8 cellular contexts compared by ENCODE assay signal in the genomic region with DNA sequence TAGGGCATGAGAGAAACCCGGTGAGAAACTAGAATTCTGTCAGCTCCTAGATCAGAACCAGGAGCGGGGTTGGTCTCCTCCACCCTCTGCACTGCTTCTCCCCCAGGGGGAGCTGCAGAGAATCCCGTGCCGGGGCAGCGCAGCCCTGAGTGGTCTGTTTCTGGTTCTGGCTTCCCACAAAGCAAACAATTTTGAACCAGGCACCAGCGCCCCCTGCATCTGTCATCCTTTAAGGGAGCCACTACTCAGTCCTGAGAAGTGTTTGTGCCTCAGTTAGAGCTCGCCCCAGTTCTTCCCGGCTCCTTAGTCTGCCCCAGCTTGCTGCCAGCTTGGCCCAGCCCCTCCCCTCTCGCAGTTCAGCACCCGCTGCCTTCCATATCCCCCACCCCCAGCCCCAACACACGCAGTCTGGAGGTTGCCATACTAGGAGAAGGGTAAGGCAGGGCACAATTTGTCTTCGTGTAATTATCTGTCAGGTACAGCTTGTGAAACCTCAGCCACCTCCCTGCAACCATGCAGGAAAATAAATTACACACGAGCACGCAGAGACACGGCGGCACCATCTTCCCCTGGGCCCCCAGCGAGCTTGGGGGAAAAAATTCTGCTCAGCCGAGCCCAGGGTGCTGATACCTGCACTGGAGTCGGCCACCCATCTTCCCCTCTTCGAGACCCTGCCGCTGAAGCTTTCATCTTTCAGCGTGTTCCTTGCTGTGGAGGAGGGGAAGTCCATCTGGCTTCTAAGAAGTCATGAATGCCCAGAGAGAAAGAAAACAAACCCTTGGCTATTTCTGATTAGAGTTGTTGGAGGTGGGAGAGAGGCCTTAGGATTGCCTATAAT.
DNase-seq lines count a peak whose midpoint lies in the region; ATAC-seq lines count a peak whose summit lies in the region.

No MANE protein-coding gene starts in this region.

- H3K36me3 Mint-ChIP-seq in dendritic cell treated with granulocyte-macrophage colony-stimulating factor and Interleukin-4, amounts not matched to agents 40 ng/mL and 50 ng/mL, for 4 days (ENCODE audit: low read depth) = no peaks in the 10 kb centered on the region
- H3K36me3 Mint-ChIP-seq in stimulated activated effector memory CD8-positive, alpha-beta T cell treated with anti-CD3 and anti-CD28 coated beads, Interleukin-12 subunit alpha, Interleukin-12 subunit beta, amount 100 ng/mL, for 72 hours = no peaks in the 10 kb centered on the region

- DNase-seq in CMK (ENCODE audit: low read depth) (peak; percentile 4), HuH-7.5 (ENCODE audit: low spot score) (peak; percentile 53), UCSD-AML1 (lab: John Stamatoyannopoulos, UW; ENCODE audit: unreplicated experiment) (peak; percentile 59), lung microvascular endothelial cell (ENCODE audit: low read depth in 2 of 2) (peak; percentile 52 to 58), GF-D8 (lab: John Stamatoyannopoulos, UW) (no peak)
- no peak for DNase-seq in stimulated activated effector memory CD8-positive, alpha-beta T cell treated with anti-CD3 and anti-CD28 coated beads, Interleukin-12 subunit alpha, Interleukin-12 subunit beta, amount 100 ng/mL, for 72 hours (ENCODE audit: low spot score in 2 of 2)

- no peaks in the 10 kb centered on the region for H3K9me3 Mint-ChIP-seq in dendritic cell treated with granulocyte-macrophage colony-stimulating factor and Interleukin-4, amounts not matched to agents 40 ng/mL and 50 ng/mL, for 4 days
- no peaks in the 10 kb centered on the region for H3K9me3 Mint-ChIP-seq in stimulated activated effector memory CD8-positive, alpha-beta T cell treated with anti-CD3 and anti-CD28 coated beads, Interleukin-12 subunit alpha, Interleukin-12 subunit beta, amount 100 ng/mL, for 72 hours

- peaks cover 70% of the 10 kb centered on the region for H3K27me3 Mint-ChIP-seq in dendritic cell treated with granulocyte-macrophage colony-stimulating factor and Interleukin-4, amounts not matched to agents 40 ng/mL and 50 ng/mL, for 4 days

- peak overlapping the region; percentile 59 for H3K4me3 Mint-ChIP-seq in dendritic cell treated with granulocyte-macrophage colony-stimulating factor and Interleukin-4, amounts not matched to agents 40 ng/mL and 50 ng/mL, for 4 days
- H3K4me3 Mint-ChIP-seq in stimulated activated effector memory CD8-positive, alpha-beta T cell treated with anti-CD3 and anti-CD28 coated beads, Interleukin-12 subunit alpha, Interleukin-12 subunit beta, amount 100 ng/mL, for 72 hours = peak overlapping the region; percentile 46

- peaks cover 32% of the 10 kb centered on the region for H3K4me1 Mint-ChIP-seq in dendritic cell treated with granulocyte-macrophage colony-stimulating factor and Interleukin-4, amounts not matched to agents 40 ng/mL and 50 ng/mL, for 4 days (ENCODE audit: low read depth)
- H3K4me1 Mint-ChIP-seq in stimulated activated effector memory CD8-positive, alpha-beta T cell treated with anti-CD3 and anti-CD28 coated beads, Interleukin-12 subunit alpha, Interleukin-12 subunit beta, amount 100 ng/mL, for 72 hours = peaks cover 17% of the 10 kb centered on the region

- no peak overlapping the region for H3K27ac Mint-ChIP-seq in dendritic cell treated with granulocyte-macrophage colony-stimulating factor and Interleukin-4, amounts not matched to agents 40 ng/mL and 50 ng/mL, for 4 days
- H3K27ac Mint-ChIP-seq in stimulated activated effector memory CD8-positive, alpha-beta T cell treated with anti-CD3 and anti-CD28 coated beads, Interleukin-12 subunit alpha, Interleukin-12 subunit beta, amount 100 ng/mL, for 72 hours = no peak overlapping the region

- ATAC-seq in stimulated activated effector memory CD8-positive, alpha-beta T cell treated with anti-CD3 and anti-CD28 coated beads, Interleukin-12 subunit alpha, Interleukin-12 subunit beta, amount 100 ng/mL, for 72 hours = peak; percentile 66
- ATAC-seq in GM19395 (IDR thresholded peaks at IDR 0.05; ENCODE audit: unreplicated experiment) = no peak

- intact Hi-C loops in dendritic cell treated with granulocyte-macrophage colony-stimulating factor and Interleukin-4, amounts not matched to agents 40 ng/mL and 50 ng/mL, for 4 days (cut with micrococcal nuclease) = no loop called here

Comparison
In these comparisons a context has a peak if more than half of its experiments do, and no peak if none do; other contexts are left out.
1. DNase-seq: peak in CMK (single experiment), HuH-7.5 (single experiment), UCSD-AML1 (single experiment) and lung microvascular endothelial cell (2 of 2); none in stimulated activated effector memory CD8-positive, alpha-beta T cell treated with anti-CD3 and anti-CD28 coated beads, Interleukin-12 subunit alpha, Interleukin-12 subunit beta, amount 100 ng/mL, for 72 hours (0 of 2) and GF-D8 (single experiment).